In genomic region chr11:73598719-73599379, GRCh38 we compare ENCODE assay signal across 8 cellular contexts. TPM values are rescaled to one million over a fixed set of nuclear protein-coding genes. Genes with fewer than 3 reads are reported as not detected.
A peak's percentile ranks its signal among the peaks of the same experiment; 100 is the strongest.
DNase-seq lines count a peak whose midpoint lies in the region; ATAC-seq and TF ChIP-seq lines count a peak whose summit lies in the region.

No MANE protein-coding gene starts in this region.

- H3K4me3 Mint-ChIP-seq in activated CD4-positive, alpha-beta T cell treated with anti-CD3 and anti-CD28 coated beads for 36 hours: peak overlapping the region; percentile 87

- CTCF ChIA-PET in activated CD4-positive, alpha-beta T cell treated with anti-CD3 and anti-CD28 coated beads for 36 hours (lab: Charles Lee): interaction anchor here (0.6 to 1.8 kb wide), 9 partner anchors 27 to 1151 kb away, joined by 3 to 6 read pairs (median 3); partner anchors contain the start of gene FCHSD2

- H3K9me3 ChIP-seq in endocrine pancreas (ENCODE audit: control insufficient read depth, low read length) (no peaks in the 10 kb centered on the region), parathyroid adenoma (ENCODE audit: control insufficient read depth, low read length) (no peaks in the 10 kb centered on the region)

- peak overlapping the region; percentile 95 for H3K4me3 ChIP-seq in endocrine pancreas (ENCODE audit: control insufficient read depth, insufficient read depth, low read length)
- peak overlapping the region; percentile 56 for H3K4me3 ChIP-seq in parathyroid adenoma (ENCODE audit: low read depth, low read length)

- POLR2A ChIA-PET in activated CD4-positive, alpha-beta T cell treated with anti-CD3 and anti-CD28 coated beads for 36 hours (lab: Charles Lee): no interaction called here

- intact Hi-C loops in activated CD4-positive, alpha-beta T cell treated with anti-CD3 and anti-CD28 coated beads for 36 hours (cut with DNase I, micrococcal nuclease): loop anchor here (1.0 to 5.0 kb wide), 16 partner anchors 21 to 1518 kb away; partner anchors contain the start of genes C2CD3 (in 2 of the 2), PPME1 (in 2 of the 2), RELT (in 2 of the 2) and COA4 (in 1 of the 2)

- ATAC-seq in activated CD4-positive, alpha-beta T cell treated with anti-CD3 and anti-CD28 coated beads for 36 hours: no peak
- ATAC-seq in GM21619 (IDR thresholded peaks at IDR 0.05; ENCODE audit: unreplicated experiment): no peak

- TF ChIP-seq CTCF in parathyroid adenoma (IDR thresholded peaks at IDR 0.05): no peak

- H2AFZ ChIP-seq in parathyroid adenoma: peak overlapping the region; percentile 96

- no peaks in the 10 kb centered on the region for H3K27me3 Mint-ChIP-seq in activated CD4-positive, alpha-beta T cell treated with anti-CD3 and anti-CD28 coated beads for 36 hours

- H3K27me3 ChIP-seq in endocrine pancreas (ENCODE audit: control insufficient read depth, insufficient read depth, low read length) (no peaks in the 10 kb centered on the region), parathyroid adenoma (ENCODE audit: control insufficient read depth, insufficient read depth, low read length) (no peaks in the 10 kb centered on the region)

- H3K27ac Mint-ChIP-seq in activated CD4-positive, alpha-beta T cell treated with anti-CD3 and anti-CD28 coated beads for 36 hours: peak overlapping the region; percentile 92

- no peaks in the 10 kb centered on the region for H3K36me3 Mint-ChIP-seq in activated CD4-positive, alpha-beta T cell treated with anti-CD3 and anti-CD28 coated beads for 36 hours (ENCODE audit: low read depth)

- no peak for DNase-seq in activated CD4-positive, alpha-beta T cell treated with anti-CD3 and anti-CD28 coated beads for 36 hours
- DNase-seq in activated CD4-positive, alpha-beta T cell treated with anti-CD3 and anti-CD28 coated beads, Interleukin-2, amount 50 U/mL, for 48 hours: no peak
- DNase-seq in NCI-H2171 treated with DMSO at 0.1 percent for 48 hours (lab: John Stamatoyannopoulos, UW) (peak; percentile 93), NK-92 (lab: John Stamatoyannopoulos, UW; ENCODE audit: unreplicated experiment) (no peak), globus pallidus (ENCODE audit: low spot score) (no peak)

- peak overlapping the region; percentile 77 for H3K27ac ChIP-seq in parathyroid adenoma

- peak overlapping the region; percentile 35 for H3K4me2 ChIP-seq in parathyroid adenoma (ENCODE audit: low read length)

- H3K9ac ChIP-seq in endocrine pancreas (ENCODE audit: control insufficient read depth, insufficient read depth, low read length) (peak overlapping the region; percentile 58), parathyroid adenoma (no peak overlapping the region)

- H3K4me1 Mint-ChIP-seq in activated CD4-positive, alpha-beta T cell treated with anti-CD3 and anti-CD28 coated beads for 36 hours: peaks cover 34% of the 10 kb centered on the region

- no peaks in the 10 kb centered on the region for H3K36me3 ChIP-seq in endocrine pancreas (ENCODE audit: control insufficient read depth, insufficient read depth, low read length)
- H3K36me3 ChIP-seq in parathyroid adenoma (ENCODE audit: control insufficient read depth, insufficient read depth, low read length): no peaks in the 10 kb centered on the region

- no peaks in the 10 kb centered on the region for H3K9me3 Mint-ChIP-seq in activated CD4-positive, alpha-beta T cell treated with anti-CD3 and anti-CD28 coated beads for 36 hours (ENCODE audit: low read depth)

- H3K4me1 ChIP-seq in endocrine pancreas (ENCODE audit: control insufficient read depth, insufficient read depth, low read length) (peaks cover 7% of the 10 kb centered on the region), parathyroid adenoma (peaks cover 2% of the 10 kb centered on the region)

- H3K79me2 ChIP-seq in parathyroid adenoma: peaks cover 2% of the 10 kb centered on the region

RNA-seq across cellular contexts. Expression of gene FAM168A, which starts 0.9 kb away (rescaled TPM):
- total RNA-seq in activated CD4-positive, alpha-beta T cell treated with anti-CD3 and anti-CD28 coated beads for 36 hours: 10 to 100 TPM; 12.7 to 17.5 TPM

RNA-seq across cellular contexts. Expression of gene PLEKHB1, which starts 47.5 kb away (rescaled TPM):
- 10 to 100 TPM; 10.6 to 16.2 TPM for total RNA-seq in activated CD4-positive, alpha-beta T cell treated with anti-CD3 and anti-CD28 coated beads for 36 hours
